In the genomic region with DNA sequence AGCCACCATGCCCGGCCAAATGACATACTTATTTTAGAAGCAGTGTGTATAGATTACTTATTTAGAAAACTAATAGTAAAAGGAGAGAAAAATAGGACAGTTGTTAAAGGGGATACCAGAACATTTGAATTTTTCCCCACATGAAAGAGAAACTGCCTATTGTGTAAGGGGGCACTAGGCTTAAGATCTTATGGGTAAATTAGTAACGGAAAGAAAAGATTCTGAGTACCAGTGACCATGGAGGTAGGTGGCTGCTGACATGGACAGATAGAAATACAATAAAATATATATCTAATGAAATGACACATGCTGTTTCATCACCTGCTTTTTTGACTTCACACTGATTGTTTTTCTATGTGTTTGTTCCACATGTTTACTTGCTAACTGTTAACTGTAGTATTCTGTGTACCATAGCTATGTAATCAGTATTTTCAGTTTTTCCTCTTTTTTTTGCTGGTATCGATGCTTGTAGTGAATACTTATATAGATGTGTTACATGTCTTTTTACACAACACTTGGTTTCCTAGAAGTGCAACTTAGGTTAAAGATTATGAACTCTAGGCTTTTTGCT, we compare ENCODE assay signal across 17 cellular contexts.
"Had no signal": no experiment of that assay in that cellular context is flagged by ENCODE, and none has a peak within 500 bp of the region (broad histone marks: within the 10 kb centered on the region; RNA-seq: fewer than 3 reads in every experiment).

No MANE protein-coding gene starts in this region.

- H3K27ac Mint-ChIP-seq: activated T-helper 1 cell treated with anti-CD3 and anti-CD28 coated beads, Interleukin-12 subunit alpha, Interleukin-12 subunit beta, Interleukin-2, Interleukin-4 antibody, amounts not matched to agents 30 ng/mL and 10 ng/mL and 1 ng/mL, durations not matched to agents 14 hours and 24 hours and 36 hours; natural killer cell had no signal

- H3K9ac ChIP-seq: parathyroid adenoma had no signal

- H2AFZ ChIP-seq: parathyroid adenoma had no signal

- FAIRE-seq: bronchial epithelial cell, frontal cortex, keratinocyte, urothelium cell line had no signal

- H3K4me3 Mint-ChIP-seq: activated T-helper 1 cell treated with anti-CD3 and anti-CD28 coated beads, Interleukin-12 subunit alpha, Interleukin-12 subunit beta, Interleukin-2, Interleukin-4 antibody, amounts not matched to agents 30 ng/mL and 10 ng/mL and 1 ng/mL, durations not matched to agents 14 hours and 24 hours and 36 hours; natural killer cell had no signal

- ATAC-seq: natural killer cell, sciatic nerve had no signal

- H3K27ac ChIP-seq: parathyroid adenoma had no signal

- H3K9me3 Mint-ChIP-seq: activated T-helper 1 cell treated with anti-CD3 and anti-CD28 coated beads, Interleukin-12 subunit alpha, Interleukin-12 subunit beta, Interleukin-2, Interleukin-4 antibody, amounts not matched to agents 30 ng/mL and 10 ng/mL and 1 ng/mL, durations not matched to agents 14 hours and 24 hours and 36 hours; natural killer cell had no signal

- DNase-seq: activated CD4-positive, alpha-beta T cell treated with anti-CD3 and anti-CD28 coated beads, Interleukin-2, amount 50 U/mL, for 4 hours; activated CD4-positive, CD25-positive, alpha-beta regulatory T cell treated with anti-CD3 and anti-CD28 coated beads, Interleukin-2, amount 50 U/mL, for 72 hours; activated naive CD4-positive, alpha-beta T cell; cerebellar nuclear complex; cortex of kidney; head of caudate nucleus; natural killer cell; stimulated activated CD4-positive, alpha-beta T cell treated with anti-CD3 and anti-CD28 coated beads, Interleukin-4, amount 100 ng/mL, for 1 hour had no signal

- H3K4me3 ChIP-seq: lung, smooth muscle cell had no signal

- H3K4me2 ChIP-seq: smooth muscle cell had no signal
